13 cellular contexts compared by ENCODE assay signal in genomic region chr15:32716216-32716959, GRCh38. TPM values are rescaled to one million over a fixed set of nuclear protein-coding genes. Genes with fewer than 3 reads are reported as not detected.
DNase-seq lines count a peak whose midpoint lies in the region; ATAC-seq and TF ChIP-seq lines count a peak whose summit lies in the region.
"Had no signal": no experiment of that assay in that cellular context is flagged by ENCODE, and none has a peak within 500 bp of the region (broad histone marks: within the 10 kb centered on the region; RNA-seq: fewer than 3 reads in every experiment).

No MANE protein-coding gene starts in this region.

- peaks cover 71% of the 10 kb centered on the region for H3K27me3 Mint-ChIP-seq in activated CD8-positive, alpha-beta T cell treated with anti-CD3 and anti-CD28 coated beads, Interleukin-2, amount 10 ng/mL, durations not matched to agents 7 days and 5 days (ENCODE audit: low read depth)
- peaks cover 54% of the 10 kb centered on the region for H3K27me3 Mint-ChIP-seq in activated CD8-positive, alpha-beta T cell treated with anti-CD3 and anti-CD28 coated beads for 36 hours
- H3K27me3 Mint-ChIP-seq in activated T-helper 17 cell treated with anti-CD3 and anti-CD28 coated beads, Interleukin-2, amount 50 U/mL, for 72 hours: peaks cover 52% of the 10 kb centered on the region
- peaks cover 15 to 24% (median 21%) of the 10 kb centered on the region in 3 donors for H3K27me3 Mint-ChIP-seq in immature natural killer cell (ENCODE audit: low read depth in 3 of 3)
- H3K27me3 Mint-ChIP-seq in stimulated activated memory B cell treated with anti-CD40 and anti-IgM and Interleukin-4, amounts not matched to agents 10 μg/mL and 1 μg/mL and 100 μg/mL, for 72 hours: peaks cover 85% of the 10 kb centered on the region

- H3K27ac ChIP-seq in ovary: no peak overlapping the region
- H3K27ac ChIP-seq: left ventricle myocardium inferior had no signal

- no peak for TF ChIP-seq CTCF in activated CD8-positive, alpha-beta T cell treated with anti-CD3 and anti-CD28 coated beads for 36 hours (IDR thresholded peaks at IDR 0.05)
- TF ChIP-seq CTCF in ovary (IDR thresholded peaks at IDR 0.05): no peak

- H3K4me1 Mint-ChIP-seq in activated CD8-positive, alpha-beta T cell treated with anti-CD3 and anti-CD28 coated beads, Interleukin-2, amount 10 ng/mL, durations not matched to agents 7 days and 5 days (ENCODE audit: low read depth): peaks cover 21% of the 10 kb centered on the region
- peaks cover 8% of the 10 kb centered on the region for H3K4me1 Mint-ChIP-seq in activated CD8-positive, alpha-beta T cell treated with anti-CD3 and anti-CD28 coated beads for 36 hours (ENCODE audit: low read depth)
- H3K4me1 Mint-ChIP-seq in activated T-helper 17 cell treated with anti-CD3 and anti-CD28 coated beads, Interleukin-2, amount 50 U/mL, for 72 hours: no peaks in the 10 kb centered on the region
- H3K4me1 Mint-ChIP-seq in immature natural killer cell: peaks cover 10 to 13% of the 10 kb centered on the region in 2 donors
- H3K4me1 Mint-ChIP-seq in stimulated activated memory B cell treated with anti-CD40 and anti-IgM and Interleukin-4, amounts not matched to agents 10 μg/mL and 1 μg/mL and 100 μg/mL, for 72 hours: peaks cover 26% of the 10 kb centered on the region

- H3K4me1 ChIP-seq in ovary (ENCODE audit: insufficient read depth): peaks cover 5% of the 10 kb centered on the region

- WGBS in ovary, 3 donors: 20 to 28% (median 23%) methylated on average over 15 of the region's 15 CpGs

- H3K27ac Mint-ChIP-seq in activated CD8-positive, alpha-beta T cell treated with anti-CD3 and anti-CD28 coated beads, Interleukin-2, amount 10 ng/mL, durations not matched to agents 7 days and 5 days: peak overlapping the region; percentile 34
- H3K27ac Mint-ChIP-seq in activated CD8-positive, alpha-beta T cell treated with anti-CD3 and anti-CD28 coated beads for 36 hours: no peak overlapping the region
- no peak overlapping the region for H3K27ac Mint-ChIP-seq in activated T-helper 17 cell treated with anti-CD3 and anti-CD28 coated beads, Interleukin-2, amount 50 U/mL, for 72 hours
- H3K27ac Mint-ChIP-seq in immature natural killer cell: no peak overlapping the region
- H3K27ac Mint-ChIP-seq in stimulated activated memory B cell treated with anti-CD40 and anti-IgM and Interleukin-4, amounts not matched to agents 10 μg/mL and 1 μg/mL and 100 μg/mL, for 72 hours: no peak overlapping the region

- H3K36me3 Mint-ChIP-seq in activated CD8-positive, alpha-beta T cell treated with anti-CD3 and anti-CD28 coated beads, Interleukin-2, amount 10 ng/mL, durations not matched to agents 7 days and 5 days (ENCODE audit: low read depth): no peaks in the 10 kb centered on the region
- no peaks in the 10 kb centered on the region for H3K36me3 Mint-ChIP-seq in activated CD8-positive, alpha-beta T cell treated with anti-CD3 and anti-CD28 coated beads for 36 hours (ENCODE audit: low read depth)
- no peaks in the 10 kb centered on the region for H3K36me3 Mint-ChIP-seq in activated T-helper 17 cell treated with anti-CD3 and anti-CD28 coated beads, Interleukin-2, amount 50 U/mL, for 72 hours (ENCODE audit: low read depth)
- no peaks in the 10 kb centered on the region for H3K36me3 Mint-ChIP-seq in immature natural killer cell
- H3K36me3 Mint-ChIP-seq in stimulated activated memory B cell treated with anti-CD40 and anti-IgM and Interleukin-4, amounts not matched to agents 10 μg/mL and 1 μg/mL and 100 μg/mL, for 72 hours: no peaks in the 10 kb centered on the region

- H3K36me3 ChIP-seq in ovary: no peaks in the 10 kb centered on the region
- H3K36me3 ChIP-seq: left ventricle myocardium inferior had no signal

- no peak for ATAC-seq in activated CD8-positive, alpha-beta T cell treated with anti-CD3 and anti-CD28 coated beads, Interleukin-2, amount 10 ng/mL, durations not matched to agents 7 days and 5 days
- no peak for ATAC-seq in activated CD8-positive, alpha-beta T cell treated with anti-CD3 and anti-CD28 coated beads for 36 hours
- no peak for ATAC-seq in activated T-helper 17 cell treated with anti-CD3 and anti-CD28 coated beads, Interleukin-2, amount 50 U/mL, for 72 hours (replicated peaks)
- no peak for ATAC-seq in stimulated activated memory B cell treated with anti-CD40 and anti-IgM and Interleukin-4, amounts not matched to agents 10 μg/mL and 1 μg/mL and 100 μg/mL, for 72 hours
- no peak for ATAC-seq in GM19455 (IDR thresholded peaks at IDR 0.05; ENCODE audit: unreplicated experiment)

- no peaks in the 10 kb centered on the region for H3K27me3 ChIP-seq in ovary

- H3K4me3 ChIP-seq in ovary: no peak overlapping the region

- no peak for TF ChIP-seq POLR2A in ovary (IDR thresholded peaks at IDR 0.05)

- CTCF ChIA-PET in activated CD8-positive, alpha-beta T cell treated with anti-CD3 and anti-CD28 coated beads, Interleukin-2, amount 10 ng/mL, durations not matched to agents 7 days and 5 days (lab: Charles Lee): interaction anchor here (0.7 kb wide), 1 partner anchor 25 kb away, joined by 4 read pairs; no protein-coding TSS in a partner anchor
- CTCF ChIA-PET in activated CD8-positive, alpha-beta T cell treated with anti-CD3 and anti-CD28 coated beads for 36 hours (lab: Charles Lee): no interaction called here

- no peaks in the 10 kb centered on the region for H3K9me3 Mint-ChIP-seq in activated CD8-positive, alpha-beta T cell treated with anti-CD3 and anti-CD28 coated beads, Interleukin-2, amount 10 ng/mL, durations not matched to agents 7 days and 5 days (ENCODE audit: insufficient read depth)
- H3K9me3 Mint-ChIP-seq in activated CD8-positive, alpha-beta T cell treated with anti-CD3 and anti-CD28 coated beads for 36 hours: no peaks in the 10 kb centered on the region
- no peaks in the 10 kb centered on the region for H3K9me3 Mint-ChIP-seq in activated T-helper 17 cell treated with anti-CD3 and anti-CD28 coated beads, Interleukin-2, amount 50 U/mL, for 72 hours
- H3K9me3 Mint-ChIP-seq in immature natural killer cell: no peaks in the 10 kb centered on the region
- H3K9me3 Mint-ChIP-seq in stimulated activated memory B cell treated with anti-CD40 and anti-IgM and Interleukin-4, amounts not matched to agents 10 μg/mL and 1 μg/mL and 100 μg/mL, for 72 hours: no peaks in the 10 kb centered on the region

- intact Hi-C loops in activated CD8-positive, alpha-beta T cell treated with anti-CD3 and anti-CD28 coated beads for 36 hours (cut with micrococcal nuclease): no loop called here
- intact Hi-C loops in ovary (cut with DNase I): no loop called here

- no peak for TF ChIP-seq EP300 in ovary (IDR thresholded peaks at IDR 0.05)

- no peaks in the 10 kb centered on the region for H3K9me3 ChIP-seq in ovary
- H3K9me3 ChIP-seq: left ventricle myocardium inferior had no signal

- POLR2A ChIA-PET in activated CD8-positive, alpha-beta T cell treated with anti-CD3 and anti-CD28 coated beads, Interleukin-2, amount 10 ng/mL, durations not matched to agents 7 days and 5 days (lab: Charles Lee): no interaction called here
- POLR2A ChIA-PET in activated CD8-positive, alpha-beta T cell treated with anti-CD3 and anti-CD28 coated beads for 36 hours (lab: Charles Lee): no interaction called here

- no peak for DNase-seq in activated CD8-positive, alpha-beta T cell treated with anti-CD3 and anti-CD28 coated beads, Interleukin-2, amount 10 ng/mL, durations not matched to agents 7 days and 5 days
- no peak for DNase-seq in activated CD8-positive, alpha-beta T cell treated with anti-CD3 and anti-CD28 coated beads for 36 hours
- DNase-seq in immature natural killer cell (no peak), ovary (no peak), OCI-M2 (lab: John Stamatoyannopoulos, UW; ENCODE audit: unreplicated experiment) (no peak)
- DNase-seq: amniotic stem cell, DND-41, left ventricle myocardium inferior, NCI-H2029 treated with DMSO at 0.1 percent for 48 hours had no signal

- H3K4me3 Mint-ChIP-seq in activated CD8-positive, alpha-beta T cell treated with anti-CD3 and anti-CD28 coated beads, Interleukin-2, amount 10 ng/mL, durations not matched to agents 7 days and 5 days: peak overlapping the region; percentile 40
- H3K4me3 Mint-ChIP-seq in activated CD8-positive, alpha-beta T cell treated with anti-CD3 and anti-CD28 coated beads for 36 hours: no peak overlapping the region
- peak overlapping the region; percentile 22 for H3K4me3 Mint-ChIP-seq in activated T-helper 17 cell treated with anti-CD3 and anti-CD28 coated beads, Interleukin-2, amount 50 U/mL, for 72 hours
- peak overlapping the region in 3 of 5 donors; percentile 6 to 19 (median 7) for H3K4me3 Mint-ChIP-seq in immature natural killer cell
- H3K4me3 Mint-ChIP-seq in stimulated activated memory B cell treated with anti-CD40 and anti-IgM and Interleukin-4, amounts not matched to agents 10 μg/mL and 1 μg/mL and 100 μg/mL, for 72 hours: peak overlapping the region; percentile 22

RNA-seq across cellular contexts. Expression of gene GREM1, which starts 1.4 kb away (rescaled TPM):
- not detected for total RNA-seq in activated CD8-positive, alpha-beta T cell treated with anti-CD3 and anti-CD28 coated beads, Interleukin-2, amount 10 ng/mL, durations not matched to agents 7 days and 5 days
- not detected for total RNA-seq in activated CD8-positive, alpha-beta T cell treated with anti-CD3 and anti-CD28 coated beads for 36 hours
- total RNA-seq in activated T-helper 17 cell treated with anti-CD3 and anti-CD28 coated beads, Interleukin-2, amount 50 U/mL, for 72 hours: not detected
- not detected for polyA plus RNA-seq in immature natural killer cell
- total RNA-seq in ovary: 1 to 10 TPM in 1 of 7 donors, under 1 TPM in 3, not detected in 3; 0.11 to 1.6 (median 0.21) TPM
- 10 to 100 TPM in 1 of 2 donors, under 1 TPM in 1; 0.69 to 10.9 TPM for polyA plus RNA-seq in ovary
- total RNA-seq: activated CD8-positive, alpha-beta memory T cell treated with anti-CD3 and anti-CD28 coated beads for 36 hours had no signal
